Comparison of ENCODE assay signal across 8 cellular contexts in genomic region chr1:28913786-28914227, GRCh38. TPM values are rescaled to one million over a fixed set of nuclear protein-coding genes. Genes with fewer than 3 reads are reported as not detected.
DNase-seq lines count a peak whose midpoint lies in the region; ATAC-seq, FAIRE-seq and TF ChIP-seq lines count a peak whose summit lies in the region.

No MANE protein-coding gene starts in this region.

- TF ChIP-seq POLR2A in H54 (IDR thresholded peaks at IDR 0.05; ENCODE audit: low read depth, low read length), result no peak

- H3K36me3 Mint-ChIP-seq in activated T-cell treated with anti-CD3 and anti-CD28 coated beads, Interleukin-2, amount 50 U/mL, for 24 hours (ENCODE audit: low read depth), result peaks cover 27% of the 10 kb centered on the region
- H3K36me3 Mint-ChIP-seq in activated naive CD4-positive, alpha-beta T cell treated with anti-CD3 and anti-CD28 coated beads, Interleukin-2, amount 50 U/mL, for 72 hours, result no peaks in the 10 kb centered on the region

- H3K4me1 Mint-ChIP-seq in activated T-cell treated with anti-CD3 and anti-CD28 coated beads, Interleukin-2, amount 50 U/mL, for 24 hours (ENCODE audit: low read depth), result peaks cover 48% of the 10 kb centered on the region

- H3K9me3 Mint-ChIP-seq in activated T-cell treated with anti-CD3 and anti-CD28 coated beads, Interleukin-2, amount 50 U/mL, for 24 hours, result no peaks in the 10 kb centered on the region
- no peaks in the 10 kb centered on the region for H3K9me3 Mint-ChIP-seq in activated naive CD4-positive, alpha-beta T cell treated with anti-CD3 and anti-CD28 coated beads, Interleukin-2, amount 50 U/mL, for 72 hours

- no peaks in the 10 kb centered on the region for H3K27me3 Mint-ChIP-seq in activated T-cell treated with anti-CD3 and anti-CD28 coated beads, Interleukin-2, amount 50 U/mL, for 24 hours

- no peak for DNase-seq in activated T-cell treated with anti-CD3 and anti-CD28 coated beads, Interleukin-2, amount 50 U/mL, for 24 hours
- no peak for DNase-seq in activated T-cell treated with anti-CD3 and anti-CD28 coated beads, Interleukin-2, amount 50 U/mL, for 1 hour
- DNase-seq in activated naive CD4-positive, alpha-beta T cell treated with anti-CD3 and anti-CD28 coated beads, Interleukin-2, amount 50 U/mL, for 72 hours (ENCODE audit: low spot score in 2 of 2), result no peak
- DNase-seq in thoracic aorta (ENCODE audit: low spot score) (no peak), HPDE6-E6E7 (ENCODE audit: extremely low spot score) (no peak), H54 (ENCODE audit: insufficient read length, low spot score) (no peak)

- H3K27ac Mint-ChIP-seq in activated T-cell treated with anti-CD3 and anti-CD28 coated beads, Interleukin-2, amount 50 U/mL, for 24 hours, result peak overlapping the region; percentile 96
- peak overlapping the region; percentile 19 to 91 for H3K27ac Mint-ChIP-seq in activated naive CD4-positive, alpha-beta T cell treated with anti-CD3 and anti-CD28 coated beads, Interleukin-2, amount 50 U/mL, for 72 hours

- peaks cover 9 to 17% of the 10 kb centered on the region in 2 donors for H3K4me1 ChIP-seq in thoracic aorta (ENCODE audit: control insufficient read depth in 1 of 2, low read depth in 2 of 2)

- no peak for FAIRE-seq in H54 (lab: Jason Lieb, UNC)

- H3K36me3 ChIP-seq in thoracic aorta, result peaks cover 4% of the 10 kb centered on the region

- ATAC-seq in activated naive CD4-positive, alpha-beta T cell treated with anti-CD3 and anti-CD28 coated beads, Interleukin-2, amount 50 U/mL, for 72 hours, result no peak
- ATAC-seq in thoracic aorta (ENCODE audit: insufficient number of reproducible peaks, low FRiP score, low read depth), result peak; percentile 70
- ATAC-seq in GM19035 (IDR thresholded peaks at IDR 0.05; ENCODE audit: unreplicated experiment), result no peak

- peak overlapping the region; percentile 93 for H3K4me3 Mint-ChIP-seq in activated T-cell treated with anti-CD3 and anti-CD28 coated beads, Interleukin-2, amount 50 U/mL, for 24 hours

- no peaks in the 10 kb centered on the region for H3K27me3 ChIP-seq in layer of hippocampus (ENCODE audit: control insufficient read depth, insufficient read depth, low read length)
- no peaks in the 10 kb centered on the region for H3K27me3 ChIP-seq in thoracic aorta (replicated peaks; ENCODE audit: insufficient read depth)

- H3K9me3 ChIP-seq in thoracic aorta, result no peaks in the 10 kb centered on the region

- H3K27ac ChIP-seq in layer of hippocampus (ENCODE audit: low read depth, low read length), result peak overlapping the region; percentile 42
- H3K27ac ChIP-seq in thoracic aorta, result peak overlapping the region; percentile 39 to 60

- TF ChIP-seq CTCF in thoracic aorta (IDR thresholded peaks at IDR 0.05), result no peak

- peak overlapping the region; percentile 82 for H3K4me3 ChIP-seq in thoracic aorta

RNA-seq across cellular contexts. Expression of gene EPB41, which starts 0.6 kb away (rescaled TPM):
- total RNA-seq in activated naive CD4-positive, alpha-beta T cell treated with anti-CD3 and anti-CD28 coated beads, Interleukin-2, amount 50 U/mL, for 72 hours, result 10 to 100 TPM; 60.5 to 83.4 TPM
- 10 to 100 TPM; 26.7 to 37.8 TPM for total RNA-seq in thoracic aorta
